ENCODE assay signal across 12 cellular contexts in the genomic region with DNA sequence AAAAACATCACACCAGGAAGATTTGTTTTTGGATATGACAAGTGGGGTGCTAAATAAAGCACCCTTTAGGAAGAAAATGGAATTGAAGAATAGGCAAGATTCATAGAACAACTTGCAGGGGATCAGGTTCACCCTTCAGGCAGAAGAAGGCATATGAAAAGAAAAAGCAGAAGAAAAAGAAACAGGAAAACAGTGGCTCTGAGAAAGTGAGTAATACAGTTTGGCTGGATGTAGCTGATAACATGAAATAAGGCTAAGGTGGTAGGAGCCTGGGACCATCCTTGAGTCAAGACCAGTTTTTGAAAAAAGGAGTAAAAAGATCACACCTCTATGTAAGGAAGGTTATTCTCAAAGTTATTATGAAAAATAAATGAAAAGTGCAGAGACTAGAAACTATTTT. TPM values are rescaled to one million over a fixed set of nuclear protein-coding genes. Genes with fewer than 3 reads are reported as not detected.
A peak's percentile ranks its signal among the peaks of the same experiment; 100 is the strongest.
DNase-seq lines count a peak whose midpoint lies in the region; ATAC-seq, FAIRE-seq and TF ChIP-seq lines count a peak whose summit lies in the region.
"Had no signal": no experiment of that assay in that cellular context is flagged by ENCODE, and none has a peak within 500 bp of the region (broad histone marks: within the 10 kb centered on the region; RNA-seq: fewer than 3 reads in every experiment).

No MANE protein-coding gene starts in this region.

- no peaks in the 10 kb centered on the region for H4K20me1 ChIP-seq in K562 (replicated peaks; ENCODE audit: control insufficient read depth, insufficient read depth, low read length)

- in situ Hi-C loops in K562 (cut with MboI) = no loop called here

- peaks cover 38% of the 10 kb centered on the region for H3K36me3 ChIP-seq in K562 (ENCODE audit: control insufficient read depth, insufficient read depth, low read length)

- TF ChIP-seq CTCF in Calu3 (IDR thresholded peaks at IDR 0.05; ENCODE audit: unreplicated experiment) (no peak), K562 (IDR thresholded peaks at IDR 0.05 in 2 of 3, conservative IDR thresholded peaks at IDR 0.05 in 1 of 3; ENCODE audit: insufficient read depth in 2 of 3, low read depth in 1 of 3, low read length in 3 of 3) (no peak), mesothelial cell of epicardium (IDR thresholded peaks at IDR 0.05; ENCODE audit: unreplicated experiment) (no peak)

- H3K36me3 Mint-ChIP-seq in Calu3 (ENCODE audit: insufficient read depth, unreplicated experiment) (peaks cover 33% of the 10 kb centered on the region), mesothelial cell of epicardium (peaks cover 24% of the 10 kb centered on the region)

- no peak for FAIRE-seq in K562 (lab: Jason Lieb, UNC)

- no peaks in the 10 kb centered on the region for H3K9me1 ChIP-seq in K562 (ENCODE audit: control insufficient read depth, insufficient read depth, low read length)

- intact Hi-C loops in Calu3 (cut with micrococcal nuclease; ENCODE audit: unreplicated experiment) = loop anchor here (5.0 kb wide), 1 partner anchor 345 kb away; no protein-coding TSS in a partner anchor
- intact Hi-C loops in K562 (cut with micrococcal nuclease) = no loop called here

- DNase-seq in Calu3 (no peak), MV-4-11 (lab: John Stamatoyannopoulos, UW) (peak; percentile 11), K562 (ENCODE audit: extremely low read depth in 1 of 4, low spot score in 3 of 4) (peak; percentile 5 to 41 (median 26)), mesothelial cell of epicardium (ENCODE audit: low spot score in 2 of 2, unreplicated experiment in 2 of 2) (no peak), NCI-H69 (lab: John Stamatoyannopoulos, UW) (no peak), NCI-H2227 (lab: John Stamatoyannopoulos, UW; ENCODE audit: unreplicated experiment) (no peak)
- DNase-seq in stimulated activated CD4-positive, alpha-beta T cell treated with anti-CD3 and anti-CD28 coated beads, Interleukin-4, amount 100 ng/mL, for 24 hours = no peak
- DNase-seq: esophagus squamous epithelium, islet precursor cell had no signal

- H3K9me3 Mint-ChIP-seq in Calu3 (ENCODE audit: low read depth, unreplicated experiment) (no peaks in the 10 kb centered on the region), mesothelial cell of epicardium (no peaks in the 10 kb centered on the region)
- H3K9me3 Mint-ChIP-seq: neural crest cell had no signal

- peaks cover 13% of the 10 kb centered on the region for H3K4me1 Mint-ChIP-seq in Calu3 (ENCODE audit: low read depth, unreplicated experiment)
- H3K4me1 Mint-ChIP-seq in mesothelial cell of epicardium = no peaks in the 10 kb centered on the region
- H3K4me1 Mint-ChIP-seq: neural crest cell had no signal

- H3K4me1 ChIP-seq in K562 (replicated peaks in 1 of 2; ENCODE audit: control insufficient read depth in 2 of 2, insufficient read depth in 2 of 2, low read length in 2 of 2) = peaks cover 0 to 5% of the 10 kb centered on the region in 2 experiments; a peak in 2 of 5 replicates
- H3K4me1 ChIP-seq: Caco-2, esophagus squamous epithelium had no signal

- H3K9ac ChIP-seq in K562 (ENCODE audit: insufficient read depth in 1 of 2, low read depth in 2 of 2, low read length in 2 of 2) = no peak overlapping the region

- BruUV-seq in Calu3 (replicated peaks; lab: Mats Ljungman, UMichigan) (TSS peak; percentile 23), K562 (replicated peaks; lab: Mats Ljungman, UMichigan) (no TSS peak)

- H3K4me3 ChIP-seq in K562 = no peak overlapping the region
- H3K4me3 ChIP-seq: esophagus squamous epithelium had no signal

- H3K27me3 Mint-ChIP-seq in Calu3 (ENCODE audit: unreplicated experiment) (no peaks in the 10 kb centered on the region), mesothelial cell of epicardium (ENCODE audit: low read depth) (no peaks in the 10 kb centered on the region)

- CTCF ChIA-PET in Calu3 (lab: Charles Lee) = interaction anchor here (0.8 to 1.7 kb wide), 18 partner anchors 8 to 577 kb away, joined by 3 to 18 read pairs (median 4); partner anchors contain the start of genes ATXN3, CPSF2 and NDUFB1
- CTCF ChIA-PET in K562 (lab: Yijun Ruan, JAX; ENCODE audit: low intra/inter-chr PET ratio) = no interaction called here

- H3K27ac Mint-ChIP-seq in Calu3 (ENCODE audit: unreplicated experiment) (peak overlapping the region; percentile 78), mesothelial cell of epicardium (peak overlapping the region; percentile 57)

- no peak overlapping the region for H3K4me2 ChIP-seq in K562 (ENCODE audit: insufficient read depth, low read length)

- ATAC-seq in K562 (peak; percentile 65), HG02610 (IDR thresholded peaks at IDR 0.05; ENCODE audit: unreplicated experiment) (no peak)

- TF ChIP-seq RAD21 in K562 (CRISPR knock-in tag; conservative IDR thresholded peaks at IDR 0.05 in 1 of 2, IDR thresholded peaks at IDR 0.05 in 1 of 2) = no peak

- POLR2A ChIA-PET in K562 (lab: Yijun Ruan, JAX) = no interaction called here

- no peak for TF ChIP-seq EP300 in K562 (IDR thresholded peaks at IDR 0.05; ENCODE audit: low read length)

- H2AFZ ChIP-seq in K562 (ENCODE audit: low read depth, low read length) = no peak overlapping the region

- H3K9me3 ChIP-seq in K562 (replicated peaks; ENCODE audit: control insufficient read depth, insufficient read depth, low read depth, low read length) = no peaks in the 10 kb centered on the region
- H3K9me3 ChIP-seq: Caco-2, esophagus squamous epithelium had no signal

- peak overlapping the region; percentile 4 for H3K4me3 Mint-ChIP-seq in Calu3 (ENCODE audit: low read depth, unreplicated experiment)
- H3K4me3 Mint-ChIP-seq in mesothelial cell of epicardium = no peak overlapping the region
- H3K4me3 Mint-ChIP-seq: neural crest cell had no signal

- H3K27me3 ChIP-seq in K562 (ENCODE audit: control insufficient read depth in 2 of 2, insufficient read depth in 2 of 2, low read length in 2 of 2) = no peaks in the 10 kb centered on the region
- H3K27me3 ChIP-seq: esophagus squamous epithelium had no signal

- H3K79me2 ChIP-seq in K562 (ENCODE audit: control insufficient read depth, insufficient read depth, low read length) = no peaks in the 10 kb centered on the region

- no peak for TF ChIP-seq POLR2A in K562 (conservative IDR thresholded peaks at IDR 0.05)

- H3K27ac ChIP-seq in K562 (ENCODE audit: extremely low read depth, low read depth, low read length) = peak overlapping the region; percentile 45; the same call in 1 of the 3 replicates
- H3K27ac ChIP-seq: esophagus squamous epithelium had no signal

TF ChIP-seq in K562, 482 proteins besides CTCF, POLR2A, EP300 and RAD21 (continues in another document):
- TF ChIP-seq L3MBTL2 (IDR thresholded peaks at IDR 0.05) (no peak), ZFP30 (CRISPR knock-in tag; IDR thresholded peaks at IDR 0.05; ENCODE audit: borderline replicate concordance) (no peak), SMARCE1 (IDR thresholded peaks at IDR 0.05) (peak; percentile 15; the same call in 1 of the 2 replicates), FOXA3 (CRISPR knock-in tag; conservative IDR thresholded peaks at IDR 0.05 in 1 of 2, IDR thresholded peaks at IDR 0.05 in 1 of 2) (no peak), TCF7 (IDR thresholded peaks at IDR 0.05; ENCODE audit: borderline replicate concordance) (no peak), ARID1B (IDR thresholded peaks at IDR 0.05) (peak; percentile 50; the same call in 1 of the 2 replicates), HIVEP1 (CRISPR knock-in tag; IDR thresholded peaks at IDR 0.05) (no peak), POU5F1 (IDR thresholded peaks at IDR 0.05; ENCODE audit: borderline replicate concordance, low read depth, low read length, partially characterized antibody) (no peak), ZNF121 (CRISPR knock-in tag; conservative IDR thresholded peaks at IDR 0.05) (no peak)

RNA-seq across cellular contexts. Expression of gene TRIP11, which starts 42.4 kb away (rescaled TPM):
- total RNA-seq in Calu3 (2022) (50.2 and 53.8 TPM in 2 replicates), K562 (2014; rRNA removed) (5.4 and 6.9 TPM in 2 replicates), K562 (2014; rRNA removed; fragmentation: Illumina TruSeq; extraction: Trizol) (12.4 and 14.4 TPM in 2 replicates), K562 (2015; rRNA removed; fragmentation: Illumina TruSeq; extraction: Trizol) (12.8 and 14.7 TPM in 2 replicates), K562 (2021) (20.0 and 20.8 TPM in 2 replicates), mesothelial cell of epicardium (67.3 to 72.5 TPM (median 68.1 TPM) in 3 replicates)
- 26.6 and 45.7 TPM in 2 replicates for total RNA-seq in K562 (2011; cell fraction: chromatin; rRNA removed; ENCODE audit: low replicate concordance)
- 4.7 and 4.9 TPM in 2 replicates for total RNA-seq in K562 (2011; cell fraction: nucleolus; rRNA removed)
- total RNA-seq in K562 (2011; cell fraction: nucleoplasm; rRNA removed) = 9.9 and 12.4 TPM in 2 replicates
- polyA plus RNA-seq in K562 (2011; rRNA removed) (10.9 and 11.9 TPM in 2 replicates), K562 (2014; fragmentation: Illumina TruSeq; extraction: Trizol) (5.1 and 9.7 TPM in 2 replicates), K562 (2014; fragmentation: Nextera tagmentation; extraction: Ambion mirVana) (10 to 100 TPM in 1 of 2 experiments, 1 to 10 TPM in 1; 7.4 to 14.6 TPM), K562 (2014; rRNA removed) (4.0 and 5.0 TPM in 2 replicates)
- 3.4 and 4.4 TPM in 2 replicates for polyA plus RNA-seq in K562 (2011; cell fraction: cytosol; rRNA removed)
- polyA plus RNA-seq in K562 (2011; cell fraction: nucleus; rRNA removed) = 11.3 and 12.1 TPM in 2 replicates
- polyA plus RNA-seq in K562 (2012) = 6.6 and 7.2 TPM in 2 replicates
- polyA minus RNA-seq in K562 (2011; rRNA and poly(A)+ RNA removed) = 46.6 and 57.6 TPM in 2 replicates
- polyA minus RNA-seq in K562 (2011; cell fraction: cytosol; rRNA and poly(A)+ RNA removed) = 13.1 and 19.3 TPM in 2 replicates
- 7.3 and 44.1 TPM in 2 replicates for polyA minus RNA-seq in K562 (2011; cell fraction: nucleus; rRNA and poly(A)+ RNA removed)

RNA-seq across cellular contexts. Expression of gene FBLN5, which starts 50.0 kb away (rescaled TPM):
- total RNA-seq in Calu3 (2022) = 0.39 and 0.90 TPM in 2 replicates
- not detected in 2 replicates for total RNA-seq in K562 (2011; cell fraction: chromatin; rRNA removed; ENCODE audit: low replicate concordance)
- total RNA-seq in K562 (2011; cell fraction: nucleolus; rRNA removed) = not detected in 2 replicates
- not detected in 2 replicates for total RNA-seq in K562 (2011; cell fraction: nucleoplasm; rRNA removed)
- total RNA-seq in K562 (2014; rRNA removed) = not detected in 2 replicates
- total RNA-seq in K562 (2014; rRNA removed; fragmentation: Illumina TruSeq; extraction: Trizol) = not detected in 2 replicates
- not detected in 2 replicates for total RNA-seq in K562 (2015; rRNA removed; fragmentation: Illumina TruSeq; extraction: Trizol)
- total RNA-seq in K562 (2021) = 0.22 and 0.25 TPM in 2 replicates
- not detected in 2 replicates for polyA plus RNA-seq in K562 (2011; rRNA removed)
- not detected in 2 replicates for polyA plus RNA-seq in K562 (2011; cell fraction: cytosol; rRNA removed)
- polyA plus RNA-seq in K562 (2011; cell fraction: nucleus; rRNA removed) = not detected in 2 replicates
- not detected in 2 replicates for polyA plus RNA-seq in K562 (2012)
- not detected in 2 replicates for polyA plus RNA-seq in K562 (2014; fragmentation: Illumina TruSeq; extraction: Trizol)
- not detected for polyA plus RNA-seq in K562 (2014; fragmentation: Nextera tagmentation; extraction: Ambion mirVana)
- polyA plus RNA-seq in K562 (2014; rRNA removed) = 0.11 TPM in 1 of 2 replicates, not detected in the other
- polyA minus RNA-seq in K562 (2011; rRNA and poly(A)+ RNA removed) = not detected in 2 replicates
- polyA minus RNA-seq in K562 (2011; cell fraction: cytosol; rRNA and poly(A)+ RNA removed) = not detected in 2 replicates
- polyA minus RNA-seq in K562 (2011; cell fraction: nucleus; rRNA and poly(A)+ RNA removed) = not detected in 2 replicates
- total RNA-seq in mesothelial cell of epicardium = 38.0 to 41.5 TPM (median 40.3 TPM) in 3 replicates

Comparison
In these comparisons a context has a peak if more than half of its experiments do, and no peak if none do; other contexts are left out.
1. DNase-seq: peak in MV-4-11 (single experiment) and K562 (4 of 4); none in Calu3 (single experiment), mesothelial cell of epicardium (0 of 2), NCI-H69 (single experiment), stimulated activated CD4-positive, alpha-beta T cell treated with anti-CD3 and anti-CD28 coated beads, Interleukin-4, amount 100 ng/mL, for 24 hours (single experiment) and NCI-H2227 (single experiment).
2. RNA of gene FBLN5, which starts 50.0 kb away (total RNA-seq): 38.0 to 41.5 TPM in mesothelial cell of epicardium; 0.39 to 0.90 TPM in Calu3 and 0.22 to 0.25 TPM in K562; every median in the first group is over 10 times any median in the second.